26 cellular contexts compared by ENCODE assay signal in genomic region chr11:70473186-70473872, GRCh38.
"Had no signal": no experiment of that assay in that cellular context is flagged by ENCODE, and none has a peak within 500 bp of the region (broad histone marks: within the 10 kb centered on the region; RNA-seq: fewer than 3 reads in every experiment).

No MANE protein-coding gene starts in this region.

- ATAC-seq: esophagus mucosa; gastroesophageal sphincter; heart right ventricle; left ventricle myocardium superior; natural killer cell; stimulated activated effector memory CD8-positive, alpha-beta T cell treated with anti-CD3 and anti-CD28 coated beads, Interleukin-12 subunit alpha, Interleukin-12 subunit beta, amount 100 ng/mL, for 72 hours had no signal

- H3K9me3 ChIP-seq: colonic mucosa, gastroesophageal sphincter, heart right ventricle, ovary, right lobe of liver, stomach, thyroid gland had no signal

- H3K4me1 ChIP-seq: colonic mucosa, gastroesophageal sphincter, right lobe of liver, thyroid gland had no signal

- H3K4me2 ChIP-seq: smooth muscle cell had no signal

- H3K36me3 ChIP-seq: colonic mucosa, gastroesophageal sphincter, heart right ventricle, ovary, right lobe of liver, thyroid gland had no signal

- DNase-seq: colonic mucosa; effector CD8-positive, alpha-beta T cell; foreskin fibroblast; heart right ventricle; hippocampal formation; immature natural killer cell; islet precursor cell; left ventricle myocardium superior; natural killer cell; nucleus accumbens; ovary; posterior cingulate gyrus; retina; right lobe of liver; stimulated activated CD4-positive, alpha-beta T cell treated with anti-CD3 and anti-CD28 coated beads, Interleukin-2, amount 100 ng/mL, for 24 hours; stimulated activated CD4-positive, alpha-beta T cell treated with anti-CD3 and anti-CD28 coated beads, Interleukin-4, amount 100 ng/mL, for 24 hours; stimulated activated naive CD4-positive, alpha-beta T cell treated with Interleukin-2 at 50 U/mL for 16 hours; stomach; thyroid gland; trophoblast cell had no signal

- H3K27me3 ChIP-seq: colonic mucosa, gastroesophageal sphincter, ovary, right lobe of liver, stomach, thyroid gland had no signal

- H3K27ac ChIP-seq: colonic mucosa, epithelial cell of prostate, gastroesophageal sphincter, heart right ventricle, ovary, right lobe of liver, stomach, thyroid gland had no signal

- H3K4me3 ChIP-seq: colonic mucosa, gastroesophageal sphincter, heart right ventricle, lung, ovary, right lobe of liver, smooth muscle cell, stomach, thyroid gland had no signal
